In the genomic region with DNA sequence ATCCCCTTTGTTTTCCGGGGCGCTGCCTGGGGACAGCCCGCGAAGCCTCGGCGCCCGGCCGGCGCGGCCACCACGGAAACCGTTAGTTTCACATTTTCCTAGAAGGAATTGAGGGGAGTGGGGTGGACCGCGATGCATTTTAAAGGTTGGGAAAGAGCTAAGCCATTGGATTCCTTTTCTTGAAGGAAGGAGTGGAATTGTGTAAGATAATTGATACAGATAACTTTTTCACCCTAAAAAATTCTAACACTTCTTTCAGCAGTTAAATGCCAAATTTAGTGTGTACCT, we compare ENCODE assay signal across 8 cellular contexts.
DNase-seq lines count a peak whose midpoint lies in the region; ATAC-seq and TF ChIP-seq lines count a peak whose summit lies in the region.

No MANE protein-coding gene starts in this region.

- no peak overlapping the region for H2BK120ac ChIP-seq in neuronal stem cell (ENCODE audit: low read depth, low read length)

- WGBS in endodermal cell (ENCODE audit: insufficient coverage in 1 of 2, insufficient read length in 1 of 2), 2 experiments = 0% methylated on average over 14 of the region's 14 CpGs; no CpG with 5 or more reads in 1 of the 2 experiments
- WGBS in neuronal stem cell (ENCODE audit: extremely low coverage in 2 of 2, insufficient read length in 2 of 2, insufficient replicate concordance in 1 of 2), 2 donors = no CpG with 5 or more reads among the region's 14 CpGs

- peak overlapping the region; percentile 95 for H2BK5ac ChIP-seq in neuronal stem cell (ENCODE audit: low read length)

- TF ChIP-seq CTCF in CD14-positive monocyte (IDR thresholded peaks at IDR 0.05) = no peak
- no peak for TF ChIP-seq CTCF in OCI-LY7 (conservative IDR thresholded peaks at IDR 0.05; ENCODE audit: low read length)
- TF ChIP-seq CTCF in endodermal cell (conservative IDR thresholded peaks at IDR 0.05) = no peak

- peaks cover 21% of the 10 kb centered on the region for H4K20me1 ChIP-seq in OCI-LY7 (ENCODE audit: insufficient read depth, low read length)

- no peak overlapping the region for H2BK12ac ChIP-seq in neuronal stem cell (ENCODE audit: low read length)

- H4K8ac ChIP-seq in neuronal stem cell (ENCODE audit: low read depth, low read length) = no peak overlapping the region

- CTCF ChIA-PET in OCI-LY7 (lab: Charles Lee; ENCODE audit: unreplicated experiment) = interaction anchor here (0.6 to 1.0 kb wide), 2 partner anchors 11 to 22 kb away, joined by 4 to 5 read pairs; no protein-coding TSS in a partner anchor

- peak overlapping the region; percentile 100 for H3K23ac ChIP-seq in neuronal stem cell (ENCODE audit: low read depth, low read length, poor library complexity)

- peak overlapping the region; percentile 97 for H3K9ac ChIP-seq in endodermal cell (ENCODE audit: extremely low read depth, low read length, poor library complexity, severe bottlenecking)
- H3K9ac ChIP-seq in neuronal stem cell (ENCODE audit: low read depth, low read length, poor library complexity) = peak overlapping the region; percentile 99

- H2AK5ac ChIP-seq in neuronal stem cell (ENCODE audit: low read depth, low read length) = peak overlapping the region; percentile 15

- H3K36me3 Mint-ChIP-seq in CD14-positive monocyte = no peaks in the 10 kb centered on the region
- peaks cover 18% of the 10 kb centered on the region for H3K36me3 Mint-ChIP-seq in endodermal cell (ENCODE audit: low read depth)

- ATAC-seq in HG03108 (IDR thresholded peaks at IDR 0.05; ENCODE audit: unreplicated experiment) (no peak), GM21786 (IDR thresholded peaks at IDR 0.05; ENCODE audit: unreplicated experiment) (no peak)

- H3K27me3 ChIP-seq in endodermal cell (ENCODE audit: control insufficient read depth, insufficient read depth, low read length, poor library complexity, severe bottlenecking) = no peaks in the 10 kb centered on the region
- H3K27me3 ChIP-seq in neuronal stem cell (ENCODE audit: control insufficient read depth in 3 of 3, insufficient read depth in 3 of 3, low read depth in 1 of 3, low read length in 3 of 3) = no peaks in the 10 kb centered on the region

- no peaks in the 10 kb centered on the region for H3K9me2 ChIP-seq in OCI-LY7 (ENCODE audit: insufficient read depth, low read length)

- POLR2A ChIA-PET in OCI-LY7 (lab: Charles Lee) = interaction anchor here (0.7 to 3.3 kb wide), 6 partner anchors 11 to 167 kb away, joined by 3 to 22 read pairs (median 4); a partner anchor contains a TSS

- peaks cover 23% of the 10 kb centered on the region for H3K79me2 ChIP-seq in OCI-LY7 (ENCODE audit: insufficient read depth, low read depth, low read length)

- H3K9me3 Mint-ChIP-seq in CD14-positive monocyte = no peaks in the 10 kb centered on the region
- H3K9me3 Mint-ChIP-seq in endodermal cell = no peaks in the 10 kb centered on the region

- peak overlapping the region; percentile 88; the same call in 1 of the 2 replicates for H2AFZ ChIP-seq in OCI-LY7 (ENCODE audit: low read length)
- H2AFZ ChIP-seq in neuronal stem cell (ENCODE audit: low read length) = peak overlapping the region; percentile 94

- peak overlapping the region; percentile 89 for H3K4me3 Mint-ChIP-seq in CD14-positive monocyte
- peak overlapping the region; percentile 97 for H3K4me3 Mint-ChIP-seq in endodermal cell

- DNase-seq in CD14-positive monocyte (ENCODE audit: low spot score) = no peak
- no peak for DNase-seq in OCI-LY7 (ENCODE audit: low spot score)
- DNase-seq in endodermal cell = no peak
- no peak for DNase-seq in neuronal stem cell (ENCODE audit: low spot score)
- DNase-seq in NCI-H345 treated with DMSO at 0.1 percent for 48 hours (lab: John Stamatoyannopoulos, UW; ENCODE audit: unreplicated experiment) = no peak
- no peak for DNase-seq in SHP77 treated with DMSO at 0.1 percent for 48 hours (lab: John Stamatoyannopoulos, UW)

- peak overlapping the region; percentile 98 for H4K91ac ChIP-seq in neuronal stem cell (ENCODE audit: low read depth, low read length, poor library complexity)

- intact Hi-C loops in CD14-positive monocyte (cut with micrococcal nuclease) = loop anchor here in 1 of 2 donors (5.0 kb wide), 3 partner anchors 129 to 391 kb away; no protein-coding TSS in a partner anchor
- intact Hi-C loops in OCI-LY7 (cut with micrococcal nuclease; ENCODE audit: unreplicated experiment) = loop anchor here (5.0 to 10.0 kb wide), 3 partner anchors 139 to 1076 kb away; a partner anchor contains a TSS

- H3K36me3 ChIP-seq in OCI-LY7 (ENCODE audit: insufficient read depth, low read length) (peaks cover 10% of the 10 kb centered on the region), endodermal cell (ENCODE audit: control insufficient read depth, insufficient read depth, low read length) (peaks cover 26% of the 10 kb centered on the region), neuronal stem cell (replicated peaks in 1 of 2; ENCODE audit: control insufficient read depth in 2 of 2, insufficient read depth in 2 of 2, low read length in 2 of 2) (peaks cover 0 to 38% of the 10 kb centered on the region in 2 donors)

- H3K18ac ChIP-seq in neuronal stem cell (ENCODE audit: low read length) = peak overlapping the region; percentile 98

- peaks cover 2% of the 10 kb centered on the region for H3K79me1 ChIP-seq in neuronal stem cell (ENCODE audit: low read depth, low read length)

- BruUV-seq in OCI-LY7 (replicated peaks; lab: Mats Ljungman, UMichigan) = no TSS peak

- H2BK15ac ChIP-seq in neuronal stem cell (ENCODE audit: low read length) = no peak overlapping the region

- H3K27ac Mint-ChIP-seq in CD14-positive monocyte (peak overlapping the region; percentile 96 to 100 (median 99)), endodermal cell (peak overlapping the region; percentile 97)

- H3K4me2 ChIP-seq in OCI-LY7 (ENCODE audit: low read length) (peak overlapping the region; percentile 85), neuronal stem cell (ENCODE audit: insufficient read depth, low read length, poor library complexity, severe bottlenecking) (peak overlapping the region; percentile 52)

- H3K27me3 Mint-ChIP-seq in CD14-positive monocyte (ENCODE audit: low read depth in 3 of 3) (peaks cover 0 to 2% (median 0%) of the 10 kb centered on the region in 3 donors), endodermal cell (ENCODE audit: insufficient read depth) (no peaks in the 10 kb centered on the region)

- H3K4me3 ChIP-seq in OCI-LY7 (ENCODE audit: low read depth, low read length, poor library complexity, severe bottlenecking) (peak overlapping the region; percentile 88), endodermal cell (ENCODE audit: low read length) (peak overlapping the region; percentile 98), neuronal stem cell (ENCODE audit: low read length in 2 of 2) (peak overlapping the region; percentile 86 to 98)

- no peak overlapping the region for H3K4ac ChIP-seq in neuronal stem cell (ENCODE audit: low read length)

- H3K14ac ChIP-seq in neuronal stem cell (ENCODE audit: low read length) = peak overlapping the region; percentile 25

- H3K4me1 ChIP-seq in OCI-LY7 (ENCODE audit: insufficient read depth, low read length, poor library complexity, severe bottlenecking) = peaks cover 31% of the 10 kb centered on the region
- H3K4me1 ChIP-seq in endodermal cell (ENCODE audit: control insufficient read depth, insufficient read depth, low read length) = peaks cover 10% of the 10 kb centered on the region
- H3K4me1 ChIP-seq in neuronal stem cell (ENCODE audit: control insufficient read depth in 2 of 2, insufficient read depth in 1 of 2, low read depth in 1 of 2, low read length in 2 of 2) = peaks cover 2 to 9% of the 10 kb centered on the region in 2 donors

- H3K9me3 ChIP-seq in OCI-LY7 (ENCODE audit: low read length) (no peaks in the 10 kb centered on the region), endodermal cell (ENCODE audit: control insufficient read depth, low read length) (no peaks in the 10 kb centered on the region), neuronal stem cell (replicated peaks in 1 of 2; ENCODE audit: control insufficient read depth in 2 of 2, insufficient read depth in 1 of 2, low read depth in 1 of 2, low read length in 2 of 2) (peaks cover 0 to 3% of the 10 kb centered on the region in 2 donors)

- peaks cover 37% of the 10 kb centered on the region for H3K4me1 Mint-ChIP-seq in CD14-positive monocyte
- H3K4me1 Mint-ChIP-seq in endodermal cell = peaks cover 26% of the 10 kb centered on the region

- H3K27ac ChIP-seq in OCI-LY7 (ENCODE audit: low read depth, low read length, poor library complexity, severe bottlenecking) (peak overlapping the region; percentile 97), endodermal cell (ENCODE audit: low read depth, low read length) (peak overlapping the region; percentile 99), neuronal stem cell (replicated peaks; ENCODE audit: low read length) (peak overlapping the region; percentile 99)
